ENCODE assay signal across 19 cellular contexts in genomic region chr6:24428615-24429014, GRCh38. TPM values are rescaled to one million over a fixed set of nuclear protein-coding genes. Genes with fewer than 3 reads are reported as not detected.
DNase-seq lines count a peak whose midpoint lies in the region; ATAC-seq, FAIRE-seq and TF ChIP-seq lines count a peak whose summit lies in the region.
"Had no signal": no experiment of that assay in that cellular context is flagged by ENCODE, and none has a peak within 500 bp of the region (broad histone marks: within the 10 kb centered on the region; RNA-seq: fewer than 3 reads in every experiment).

No MANE protein-coding gene starts in this region.

- H3F3A ChIP-seq in PC-3 (ENCODE audit: low read length, unreplicated experiment), result no peaks in the 10 kb centered on the region

- H3K4me1 ChIP-seq in HepG2 (ENCODE audit: insufficient read depth, low read length) (no peaks in the 10 kb centered on the region), right lobe of liver (no peaks in the 10 kb centered on the region), PC-3 (ENCODE audit: insufficient read depth, low read length) (peaks cover 57% of the 10 kb centered on the region)
- H3K4me1 ChIP-seq: parathyroid adenoma had no signal

- no peak overlapping the region for H2AFZ ChIP-seq in HepG2 (ENCODE audit: low read length)
- no peak overlapping the region for H2AFZ ChIP-seq in PC-3 (ENCODE audit: low read length)
- H2AFZ ChIP-seq: parathyroid adenoma had no signal

- no peak for TF ChIP-seq POLR2A in HepG2 (IDR thresholded peaks at IDR 0.05; ENCODE audit: insufficient read depth in 1 of 2, low read depth in 2 of 2, low read length in 2 of 2)
- TF ChIP-seq POLR2A in right lobe of liver (IDR thresholded peaks at IDR 0.05), result no peak

- no peak overlapping the region for H3K4me2 ChIP-seq in HepG2 (ENCODE audit: low read depth, low read length)
- H3K4me2 ChIP-seq in PC-3 (ENCODE audit: low read length), result peak overlapping the region; percentile 52

- no peak for TF ChIP-seq RAD21 in HepG2 (CRISPR knock-in tag; IDR thresholded peaks at IDR 0.05)

- TF ChIP-seq EP300 in HepG2 (IDR thresholded peaks at IDR 0.05; ENCODE audit: low read depth in 2 of 2, low read length in 2 of 2), result no peak
- TF ChIP-seq EP300 in HepG2 (CRISPR knock-in tag; IDR thresholded peaks at IDR 0.05; ENCODE audit: borderline replicate concordance), result no peak

- ATAC-seq in HepG2 (peak; percentile 14; the same call in 1 of the 3 replicates), right lobe of liver (no peak), PC-3 (peak; percentile 82), HG03097 (IDR thresholded peaks at IDR 0.05; ENCODE audit: low FRiP score, unreplicated experiment) (no peak)
- ATAC-seq: T-cell had no signal

- H3K27ac ChIP-seq in HepG2 (ENCODE audit: extremely low read length, insufficient read depth, low read length) (no peak overlapping the region), right lobe of liver (no peak overlapping the region), PC-3 (ENCODE audit: low read length) (peak overlapping the region; percentile 65)
- H3K27ac ChIP-seq: coronary artery, parathyroid adenoma, thoracic aorta had no signal

- H3K79me2 ChIP-seq in HepG2 (ENCODE audit: insufficient read depth, low read length) (no peaks in the 10 kb centered on the region), PC-3 (ENCODE audit: low read length) (no peaks in the 10 kb centered on the region)
- H3K79me2 ChIP-seq: parathyroid adenoma had no signal

- 99% methylated on average over 2 of the region's 2 CpGs for WGBS in HepG2 (ENCODE audit: low lambda C conversion rate)
- WGBS in right lobe of liver (ENCODE audit: insufficient coverage, low coverage, low lambda C conversion rate, missing lambda C conversion rate), result 100% methylated on average over 1 of the region's 2 CpGs

- BruUV-seq in HepG2 (replicated peaks; lab: Mats Ljungman, UMichigan) (no TSS peak), PC-3 (replicated peaks; lab: Mats Ljungman, UMichigan) (no TSS peak)

- H3K9me3 Mint-ChIP-seq in type B pancreatic cell, result no peaks in the 10 kb centered on the region
- H3K9me3 Mint-ChIP-seq: activated naive CD8-positive, alpha-beta T cell treated with anti-CD3 and anti-CD28 coated beads for 36 hours; T-cell had no signal

- H3K36me3 Mint-ChIP-seq in type B pancreatic cell, result peaks cover 17% of the 10 kb centered on the region

- TF ChIP-seq CTCF in HepG2 (CRISPR knock-in tag; IDR thresholded peaks at IDR 0.05) (no peak), right lobe of liver (IDR thresholded peaks at IDR 0.05) (no peak), PC-3 (conservative IDR thresholded peaks at IDR 0.05; ENCODE audit: low read depth, low read length) (no peak), type B pancreatic cell (conservative IDR thresholded peaks at IDR 0.05) (no peak)

- H3K36me3 ChIP-seq in HepG2 (replicated peaks in 1 of 2; ENCODE audit: control insufficient read depth in 1 of 2, insufficient read depth in 2 of 2, low read length in 2 of 2) (peaks cover 11 to 38% of the 10 kb centered on the region in 2 experiments), right lobe of liver (peaks cover 4 to 88% (median 25%) of the 10 kb centered on the region in 4 donors), PC-3 (ENCODE audit: low read depth, low read length) (peaks cover 25% of the 10 kb centered on the region)
- H3K36me3 ChIP-seq: thoracic aorta had no signal

- H3K9me3 ChIP-seq in HepG2 (ENCODE audit: low read length) (no peaks in the 10 kb centered on the region), right lobe of liver (no peaks in the 10 kb centered on the region), PC-3 (ENCODE audit: low read length) (no peaks in the 10 kb centered on the region)
- H3K9me3 ChIP-seq: thoracic aorta had no signal

- POLR2A ChIA-PET in HepG2 (lab: Yijun Ruan, JAX) (no interaction called here), PC-3 (lab: Charles Lee; ENCODE audit: unreplicated experiment) (no interaction called here)

- no peaks in the 10 kb centered on the region for H3K27me3 ChIP-seq in HepG2 (ENCODE audit: control insufficient read depth in 1 of 2, insufficient read depth in 2 of 2, low read length in 2 of 2)
- H3K27me3 ChIP-seq in right lobe of liver, result no peaks in the 10 kb centered on the region
- H3K27me3 ChIP-seq in PC-3 (ENCODE audit: low read length), result no peaks in the 10 kb centered on the region

- in situ Hi-C loops in HepG2 (cut with HindIII; ENCODE audit: extremely low pct_ligation_motif_present, low pct_unique_long_range_greater_than_20kb), result no loop called here

- H3K9ac ChIP-seq in HepG2 (ENCODE audit: insufficient read depth, low read depth, low read length) (no peak overlapping the region), PC-3 (ENCODE audit: low read length) (no peak overlapping the region)
- H3K9ac ChIP-seq: parathyroid adenoma had no signal

- DNase-seq in HepG2 (ENCODE audit: low spot score) (no peak), right lobe of liver (no peak), PC-3 (peak; percentile 88), fibroblast of gingiva (ENCODE audit: low read depth) (peak; percentile 55), type B pancreatic cell (ENCODE audit: extremely low spot score, unreplicated experiment) (no peak), NOMO-1 (lab: John Stamatoyannopoulos, UW; ENCODE audit: unreplicated experiment in 2 of 2) (no peak), frontal cortex (ENCODE audit: low spot score in 2 of 2) (no peak)
- DNase-seq: activated CD4-positive, CD25-positive, alpha-beta regulatory T cell; activated naive CD8-positive, alpha-beta T cell treated with anti-CD3 and anti-CD28 coated beads for 36 hours; DMS79; NCI-H1436; NCI-H524 treated with DMSO at 0.1 percent for 48 hours; T-cell had no signal

- H3K4me3 ChIP-seq in HepG2 (replicated peaks in 1 of 3; ENCODE audit: insufficient read depth in 1 of 3, low read depth in 2 of 3, low read length in 3 of 3) (no peak overlapping the region), right lobe of liver (no peak overlapping the region), PC-3 (ENCODE audit: low read length) (no peak overlapping the region)
- H3K4me3 ChIP-seq: coronary artery, thoracic aorta had no signal

- H4K20me1 ChIP-seq in HepG2 (ENCODE audit: insufficient read depth, low read length) (no peaks in the 10 kb centered on the region), PC-3 (ENCODE audit: low read length) (no peaks in the 10 kb centered on the region)

- peak overlapping the region; percentile 30 for H3K27ac Mint-ChIP-seq in type B pancreatic cell
- H3K27ac Mint-ChIP-seq: activated naive CD8-positive, alpha-beta T cell treated with anti-CD3 and anti-CD28 coated beads for 36 hours had no signal

- H3K4me3 Mint-ChIP-seq in type B pancreatic cell, result no peak overlapping the region
- H3K4me3 Mint-ChIP-seq: activated naive CD8-positive, alpha-beta T cell treated with anti-CD3 and anti-CD28 coated beads for 36 hours; T-cell had no signal

- intact Hi-C loops in HepG2 (cut with micrococcal nuclease; ENCODE audit: unreplicated experiment), result no loop called here
- intact Hi-C loops in right lobe of liver (cut with DNase I), result loop anchor here in 1 of 2 donors (5.0 kb wide), 1 partner anchor 94 kb away; no protein-coding TSS in a partner anchor
- intact Hi-C loops in PC-3 (cut with micrococcal nuclease), result loop anchor here (5.0 kb wide), 2 partner anchors 219 to 269 kb away; partner anchors contain the start of gene KIAA0319

- no peaks in the 10 kb centered on the region for H3K9me2 ChIP-seq in PC-3 (replicated peaks; ENCODE audit: low read length)

- FAIRE-seq in HepG2 (lab: Jason Lieb, UNC) (no peak), frontal cortex (lab: Jason Lieb, UNC) (no peak)
- FAIRE-seq: keratinocyte, RCC 7860 had no signal

- H3K4me1 Mint-ChIP-seq in type B pancreatic cell (ENCODE audit: unreplicated experiment), result peaks cover 15% of the 10 kb centered on the region
- H3K4me1 Mint-ChIP-seq: activated naive CD8-positive, alpha-beta T cell treated with anti-CD3 and anti-CD28 coated beads for 36 hours; T-cell had no signal

- no peaks in the 10 kb centered on the region for H3K27me3 Mint-ChIP-seq in type B pancreatic cell
- H3K27me3 Mint-ChIP-seq: activated naive CD8-positive, alpha-beta T cell treated with anti-CD3 and anti-CD28 coated beads for 36 hours; T-cell had no signal

- CTCF ChIA-PET in HepG2 (lab: Yijun Ruan, JAX; ENCODE audit: low intra/inter-chr PET ratio, low total read pairs), result no interaction called here
- CTCF ChIA-PET in PC-3 (lab: Charles Lee), result no interaction called here

TF ChIP-seq in HepG2, 621 proteins besides CTCF, POLR2A, EP300 and RAD21:
- TF ChIP-seq KLF13 (CRISPR knock-in tag; IDR thresholded peaks at IDR 0.05), result no peak

RNA-seq across cellular contexts. Expression of gene MRS2, which starts 25.9 kb away (rescaled TPM):
- total RNA-seq in HepG2 (2016; rRNA removed; fragmentation: Illumina TruSeq; extraction: Trizol), result 83.8 and 90.2 TPM in 2 replicates
- total RNA-seq in HepG2 (2016; cell fraction: cytosol; rRNA removed; fragmentation: Illumina TruSeq; extraction: Trizol; ENCODE audit: low read depth), result 24.9 and 25.3 TPM in 2 replicates
- total RNA-seq in HepG2 (2016; cell fraction: insoluble cytoplasmic fraction; rRNA removed; fragmentation: Illumina TruSeq; extraction: Trizol), result 83.6 and 84.1 TPM in 2 replicates
- total RNA-seq in HepG2 (2016; cell fraction: membrane; rRNA removed; fragmentation: Illumina TruSeq; extraction: Trizol), result 55.9 and 57.0 TPM in 2 replicates
- total RNA-seq in HepG2 (2016; cell fraction: nucleus; rRNA removed; fragmentation: Illumina TruSeq; extraction: Trizol), result 67.1 and 77.0 TPM in 2 replicates
- polyA plus RNA-seq in HepG2 (2011; rRNA removed), result 22.0 and 31.1 TPM in 2 replicates
- 20.5 and 21.1 TPM in 2 replicates for polyA plus RNA-seq in HepG2 (2011; cell fraction: cytosol; rRNA removed)
- 31.6 and 35.0 TPM in 2 replicates for polyA plus RNA-seq in HepG2 (2011; cell fraction: nucleus; rRNA removed)
- polyA plus RNA-seq in HepG2 (2012), result 25.2 and 37.6 TPM in 2 replicates
- 12.3 and 19.0 TPM in 2 replicates for polyA plus RNA-seq in HepG2 (2016; cell fraction: cytosol; fragmentation: Illumina TruSeq; extraction: Trizol; ENCODE audit: low read depth)
- polyA plus RNA-seq in HepG2 (2016; cell fraction: insoluble cytoplasmic fraction; fragmentation: Illumina TruSeq; extraction: Trizol; ENCODE audit: low read depth), result 74.2 and 76.1 TPM in 2 replicates
- 32.7 and 42.2 TPM in 2 replicates for polyA plus RNA-seq in HepG2 (2016; cell fraction: membrane; fragmentation: Illumina TruSeq; extraction: Trizol; ENCODE audit: low read depth)
- polyA plus RNA-seq in HepG2 (2016; cell fraction: nucleus; fragmentation: Illumina TruSeq; extraction: Trizol; ENCODE audit: insufficient read depth, low read depth), result 92.0 and 106 TPM in 2 replicates
- polyA minus RNA-seq in HepG2 (2011; rRNA and poly(A)+ RNA removed; ENCODE audit: low replicate concordance), result 16.3 and 37.2 TPM in 2 replicates
- 29.2 and 31.6 TPM in 2 replicates for polyA minus RNA-seq in HepG2 (2011; cell fraction: cytosol; rRNA and poly(A)+ RNA removed)
- 41.7 and 50.5 TPM in 2 replicates for polyA minus RNA-seq in HepG2 (2011; cell fraction: nucleus; rRNA and poly(A)+ RNA removed)
- total RNA-seq in right lobe of liver, result 10 to 100 TPM; 11.1 to 16.4 (median 13.1) TPM
- 19.8 and 21.3 TPM in 2 replicates for total RNA-seq in PC-3 (2014; rRNA removed)
- total RNA-seq in type B pancreatic cell (ENCODE audit: low replicate concordance), result 32.1 and 43.2 TPM in 2 replicates
- 21.6 TPM for total RNA-seq in frontal cortex

Comparison
In these comparisons a context has a peak if more than half of its experiments do, and no peak if none do; other contexts are left out.
1. ATAC-seq: peak in HepG2 (single experiment) and PC-3 (single experiment); none in right lobe of liver (0 of 4) and HG03097 (single experiment).
2. DNase-seq: peak in PC-3 (single experiment) and fibroblast of gingiva (single experiment); none in HepG2 (single experiment), right lobe of liver (0 of 3), type B pancreatic cell (single experiment), NOMO-1 (0 of 2) and frontal cortex (0 of 2).